ENCODE assay signal across 8 cellular contexts in the genomic region with DNA sequence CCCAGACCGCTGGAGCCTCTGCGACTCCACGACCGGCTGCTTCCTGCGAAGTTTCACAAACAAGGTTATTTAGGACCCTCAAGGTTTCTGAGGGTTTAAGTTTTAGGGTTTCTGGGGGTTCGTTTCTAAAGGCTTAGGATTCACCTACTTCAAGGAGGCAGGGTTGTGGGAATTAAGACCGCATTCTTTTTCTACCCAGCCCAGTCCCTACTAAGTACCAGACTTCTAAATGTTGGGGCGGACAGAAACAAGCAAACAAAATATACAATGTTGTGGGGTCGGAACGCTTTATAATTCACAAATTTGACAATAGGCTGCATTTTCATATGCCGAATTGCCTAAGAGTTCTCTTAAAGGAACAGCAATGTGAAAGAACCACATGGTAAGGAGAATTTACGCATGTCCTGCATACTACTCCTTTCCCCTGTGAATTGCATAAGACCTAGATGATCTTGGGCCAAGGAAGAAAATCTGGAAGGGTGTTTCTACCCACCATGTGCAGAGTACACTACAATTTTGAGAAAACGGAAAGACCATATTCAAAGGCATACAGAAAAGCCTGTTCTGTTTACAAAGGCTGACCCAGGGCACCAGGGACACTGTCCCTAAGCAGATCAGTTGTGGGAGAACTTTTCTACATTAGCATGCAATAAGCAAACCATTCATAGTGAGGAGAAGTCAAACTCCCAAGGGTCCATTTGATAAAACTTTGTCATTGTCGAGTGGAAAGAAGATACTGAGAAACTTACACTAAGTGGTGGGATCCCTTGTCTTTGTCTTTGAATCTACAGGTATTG.
DNase-seq lines count a peak whose midpoint lies in the region; ATAC-seq, FAIRE-seq and TF ChIP-seq lines count a peak whose summit lies in the region.

No MANE protein-coding gene starts in this region.

- H2AFZ ChIP-seq in fibroblast of lung (ENCODE audit: low read length) (no peak overlapping the region), OCI-LY7 (ENCODE audit: low read length) (no peak overlapping the region)

- H3K27me3 ChIP-seq in SJCRH30: no peaks in the 10 kb centered on the region
- H3K27me3 ChIP-seq in fibroblast of lung (ENCODE audit: control insufficient read depth, insufficient read depth, low read length): no peaks in the 10 kb centered on the region
- H3K27me3 ChIP-seq in pancreas: no peaks in the 10 kb centered on the region

- POLR2A ChIA-PET in OCI-LY7 (lab: Charles Lee) (no interaction called here), HEK293T (lab: Yijun Ruan, JAX) (no interaction called here)

- H3K4me2 ChIP-seq in fibroblast of lung (ENCODE audit: extremely low read depth, insufficient read depth, low read length) (peak overlapping the region; percentile 55), OCI-LY7 (ENCODE audit: low read length) (no peak overlapping the region)

- DNase-seq in GM12865 (ENCODE audit: low read depth) (no peak), SJCRH30 (peak in 1 of 2 experiments; percentile 5), fibroblast of lung (ENCODE audit: low read depth in 2 of 2) (peak in 1 of 2 donors; percentile 81), pancreas (no peak), OCI-LY7 (ENCODE audit: low spot score) (no peak), HEK293T (ENCODE audit: extremely low spot score) (no peak), hypothalamus (lab: John Stamatoyannopoulos, UW) (no peak)

- ATAC-seq in pancreas (peak in 3 of 4 donors; percentile 36 to 51 (median 48)), GM18519 (IDR thresholded peaks at IDR 0.05; ENCODE audit: low FRiP score, unreplicated experiment) (no peak)

- CTCF ChIA-PET in OCI-LY7 (lab: Charles Lee; ENCODE audit: unreplicated experiment) (no interaction called here), HEK293T (lab: Yijun Ruan, JAX) (no interaction called here)

- TF ChIP-seq CTCF in GM12865 (IDR thresholded peaks at IDR 0.05; ENCODE audit: insufficient read depth, low read depth, low read length, missing control alignments) (no peak), fibroblast of lung (conservative IDR thresholded peaks at IDR 0.05 in 1 of 2, IDR thresholded peaks at IDR 0.05 in 1 of 2; ENCODE audit: low read depth in 1 of 2, low read length in 2 of 2) (no peak), pancreas (IDR thresholded peaks at IDR 0.05) (no peak), OCI-LY7 (conservative IDR thresholded peaks at IDR 0.05; ENCODE audit: low read length) (no peak)

- no peaks in the 10 kb centered on the region for H4K20me1 ChIP-seq in fibroblast of lung (ENCODE audit: control insufficient read depth, extremely low read depth, insufficient read depth, low read length)
- H4K20me1 ChIP-seq in OCI-LY7 (ENCODE audit: insufficient read depth, low read length): no peaks in the 10 kb centered on the region

- H3K4me3 ChIP-seq in GM12865 (ENCODE audit: low read depth, low read length) (peak overlapping the region; percentile 68), SJCRH30 (peak overlapping the region; percentile 76), fibroblast of lung (replicated peaks in 1 of 4; ENCODE audit: control extremely low read depth in 1 of 4, insufficient read depth in 1 of 4, low read depth in 3 of 4, low read length in 4 of 4) (peak overlapping the region in 3 of 4 experiments; percentile 55 to 70 (median 56)), pancreas (peak overlapping the region; percentile 39 to 76 (median 54)), OCI-LY7 (ENCODE audit: low read depth, low read length, poor library complexity, severe bottlenecking) (no peak overlapping the region)

- H3K36me3 ChIP-seq in SJCRH30 (no peaks in the 10 kb centered on the region), fibroblast of lung (ENCODE audit: control insufficient read depth, insufficient read depth, low read length) (no peaks in the 10 kb centered on the region), pancreas (no peaks in the 10 kb centered on the region), OCI-LY7 (ENCODE audit: insufficient read depth, low read length) (no peaks in the 10 kb centered on the region)

- H3K9ac ChIP-seq in fibroblast of lung (ENCODE audit: insufficient read depth, low read length): peak overlapping the region; percentile 62

- intact Hi-C loops in pancreas (cut with DNase I): no loop called here
- intact Hi-C loops in OCI-LY7 (cut with micrococcal nuclease; ENCODE audit: unreplicated experiment): no loop called here

- H3K9me2 ChIP-seq in OCI-LY7 (ENCODE audit: insufficient read depth, low read length): no peaks in the 10 kb centered on the region

- BruUV-seq in OCI-LY7 (replicated peaks; lab: Mats Ljungman, UMichigan): no TSS peak

- H3K9me3 ChIP-seq in SJCRH30 (replicated peaks) (no peaks in the 10 kb centered on the region), fibroblast of lung (ENCODE audit: control insufficient read depth, insufficient read depth, low read depth, low read length) (no peaks in the 10 kb centered on the region), pancreas (no peaks in the 10 kb centered on the region), OCI-LY7 (ENCODE audit: low read length) (no peaks in the 10 kb centered on the region)

- FAIRE-seq in pancreas (lab: Jason Lieb, UNC): no peak

- H3K4me1 ChIP-seq in SJCRH30 (peaks cover 21% of the 10 kb centered on the region), fibroblast of lung (ENCODE audit: control insufficient read depth, extremely low read depth, insufficient read depth, low read length) (peaks cover 8% of the 10 kb centered on the region), pancreas (peaks cover 0 to 8% (median 0%) of the 10 kb centered on the region in 3 donors), OCI-LY7 (ENCODE audit: insufficient read depth, low read length, poor library complexity, severe bottlenecking) (no peaks in the 10 kb centered on the region)

- 24 to 45% methylated on average over 14 of the region's 14 CpGs for WGBS in pancreas, 2 donors

- H3K79me2 ChIP-seq in fibroblast of lung (ENCODE audit: control insufficient read depth, insufficient read depth, low read length): no peaks in the 10 kb centered on the region
- H3K79me2 ChIP-seq in OCI-LY7 (ENCODE audit: insufficient read depth, low read depth, low read length): no peaks in the 10 kb centered on the region

- H3K27ac ChIP-seq in SJCRH30 (no peak overlapping the region), fibroblast of lung (ENCODE audit: insufficient read depth, low read length) (no peak overlapping the region), pancreas (peak overlapping the region in 1 of 4 donors; percentile 53), OCI-LY7 (ENCODE audit: low read depth, low read length, poor library complexity, severe bottlenecking) (no peak overlapping the region)

TF ChIP-seq in HEK293T, 16 proteins besides CTCF, POLR2A, EP300 and RAD21:
- TF ChIP-seq NFRKB (IDR thresholded peaks at IDR 0.05): no peak
- TF ChIP-seq FOXA1 (IDR thresholded peaks at IDR 0.05): no peak
- no peak for TF ChIP-seq PKNOX1 (IDR thresholded peaks at IDR 0.05)
- no peak for TF ChIP-seq FOXM1 (IDR thresholded peaks at IDR 0.05; ENCODE audit: borderline replicate concordance)
- no peak for TF ChIP-seq TARDBP (IDR thresholded peaks at IDR 0.05)
- no peak for TF ChIP-seq ELF4 (IDR thresholded peaks at IDR 0.05)
- TF ChIP-seq SUZ12 (IDR thresholded peaks at IDR 0.05): no peak
- no peak for TF ChIP-seq FOXK2 (IDR thresholded peaks at IDR 0.05)
- TF ChIP-seq LEF1 (IDR thresholded peaks at IDR 0.05; ENCODE audit: borderline replicate concordance): no peak
- TF ChIP-seq ZNF384 (IDR thresholded peaks at IDR 0.05): no peak
- no peak for TF ChIP-seq CTBP1 (IDR thresholded peaks at IDR 0.05; ENCODE audit: borderline replicate concordance)
- no peak for TF ChIP-seq BHLHE40 (IDR thresholded peaks at IDR 0.05; ENCODE audit: borderline replicate concordance)
- TF ChIP-seq L3MBTL2 (conservative IDR thresholded peaks at IDR 0.05): no peak
- no peak for TF ChIP-seq SP1 (IDR thresholded peaks at IDR 0.05)
- no peak for TF ChIP-seq HDGF (IDR thresholded peaks at IDR 0.05; ENCODE audit: borderline replicate concordance)
- TF ChIP-seq ARNT (IDR thresholded peaks at IDR 0.05): no peak
